Comparison of ENCODE assay signal across 8 cellular contexts in the genomic region with DNA sequence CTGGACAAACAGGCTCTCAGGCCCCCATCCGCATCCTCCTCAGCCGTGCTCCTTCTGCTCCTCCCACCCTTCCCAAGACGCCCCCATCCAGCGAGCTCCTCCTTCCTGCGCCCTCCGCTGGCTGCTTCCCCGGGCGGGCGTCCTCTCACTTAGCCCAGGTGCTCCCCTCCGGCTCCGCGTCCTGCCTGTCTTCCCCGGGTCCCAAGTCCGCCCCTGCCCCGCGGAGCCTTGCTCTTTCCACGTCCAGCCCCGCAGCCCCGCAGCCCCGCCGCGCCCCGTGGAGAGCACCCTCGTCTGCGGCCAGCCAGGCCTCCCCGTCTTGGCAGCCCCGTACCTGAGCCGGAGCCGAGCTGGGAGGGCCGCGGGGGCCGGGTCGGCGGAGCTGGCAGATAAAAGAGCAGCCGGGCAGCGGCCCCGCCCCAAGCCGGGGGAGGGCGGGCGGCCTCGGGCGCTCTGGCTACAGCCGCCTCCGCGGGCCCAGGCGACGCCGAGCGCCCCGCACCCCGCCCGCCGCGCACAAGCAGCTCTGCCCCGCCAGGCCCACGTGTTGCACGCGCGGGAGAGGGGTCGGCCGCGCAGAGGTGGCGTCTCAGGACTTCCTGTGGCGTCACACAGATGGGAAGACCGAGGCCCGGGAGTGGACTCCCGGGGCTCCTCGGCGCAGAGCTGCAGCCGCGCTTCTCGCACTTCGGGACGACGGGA. TPM values are rescaled to one million over a fixed set of nuclear protein-coding genes. Genes with fewer than 3 reads are reported as not detected.
A peak's percentile ranks its signal among the peaks of the same experiment; 100 is the strongest.
DNase-seq lines count a peak whose midpoint lies in the region; ATAC-seq and TF ChIP-seq lines count a peak whose summit lies in the region.

A gene with protein sequence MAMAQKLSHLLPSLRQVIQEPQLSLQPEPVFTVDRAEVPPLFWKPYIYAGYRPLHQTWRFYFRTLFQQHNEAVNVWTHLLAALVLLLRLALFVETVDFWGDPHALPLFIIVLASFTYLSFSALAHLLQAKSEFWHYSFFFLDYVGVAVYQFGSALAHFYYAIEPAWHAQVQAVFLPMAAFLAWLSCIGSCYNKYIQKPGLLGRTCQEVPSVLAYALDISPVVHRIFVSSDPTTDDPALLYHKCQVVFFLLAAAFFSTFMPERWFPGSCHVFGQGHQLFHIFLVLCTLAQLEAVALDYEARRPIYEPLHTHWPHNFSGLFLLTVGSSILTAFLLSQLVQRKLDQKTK (minus strand): TSS at position 555 of the 702 bp plus-strand sequence. CDS start 11,869 bp downstream, outside the sequence.

- no peaks in the 10 kb centered on the region for H3K36me3 Mint-ChIP-seq in activated T-cell treated with anti-CD3 and anti-CD28 coated beads, Interleukin-2, amount 50 U/mL, for 72 hours (ENCODE audit: insufficient read depth in 2 of 2)

- H3K9me3 ChIP-seq in NT2/D1 (ENCODE audit: insufficient read depth, low read length) = no peaks in the 10 kb centered on the region
- H3K9me3 ChIP-seq in esophagus muscularis mucosa = no peaks in the 10 kb centered on the region
- H3K9me3 ChIP-seq in muscle layer of colon (ENCODE audit: low read length) = no peaks in the 10 kb centered on the region

- peak within 1 kb of the TSS; percentile 80 for H3K9ac ChIP-seq in NT2/D1 (ENCODE audit: insufficient read length, low read depth)
- H3K9ac ChIP-seq in muscle layer of colon (ENCODE audit: low read length) = peak within 1 kb of the TSS; percentile 50

- H3K36me3 ChIP-seq in NT2/D1 (ENCODE audit: insufficient read depth, insufficient read length, low read length) (peaks cover 4% of the 10 kb centered on the region), esophagus muscularis mucosa (peaks cover 0 to 2% (median under 1%) of the 10 kb centered on the region in 4 donors), muscle layer of colon (ENCODE audit: insufficient read depth, low read length) (peaks cover 3% of the 10 kb centered on the region)

- peaks cover 24% of the 10 kb centered on the region for H3K4me1 Mint-ChIP-seq in activated T-cell treated with anti-CD3 and anti-CD28 coated beads, Interleukin-2, amount 50 U/mL, for 72 hours (ENCODE audit: low read depth)

- H3K27me3 Mint-ChIP-seq in activated T-cell treated with anti-CD3 and anti-CD28 coated beads, Interleukin-2, amount 50 U/mL, for 72 hours (ENCODE audit: low read depth) = peaks cover 10% of the 10 kb centered on the region

- H3K27me3 ChIP-seq in NT2/D1 (ENCODE audit: insufficient read depth, insufficient read length) = peaks cover 20% of the 10 kb centered on the region
- no peaks in the 10 kb centered on the region for H3K27me3 ChIP-seq in esophagus muscularis mucosa
- H3K27me3 ChIP-seq in muscle layer of colon (ENCODE audit: control insufficient read depth in 1 of 2, insufficient read depth in 2 of 2, low read length in 2 of 2) = no peaks in the 10 kb centered on the region

- H3K9me3 Mint-ChIP-seq in activated T-cell treated with anti-CD3 and anti-CD28 coated beads, Interleukin-2, amount 50 U/mL, for 72 hours = no peaks in the 10 kb centered on the region

- no peak for TF ChIP-seq CTCF in GM10266 (IDR thresholded peaks at IDR 0.05; ENCODE audit: control insufficient read depth, insufficient read depth, low read depth, missing control alignments)
- no peak for TF ChIP-seq CTCF in esophagus muscularis mucosa (IDR thresholded peaks at IDR 0.05)

- H3K4me3 ChIP-seq in NT2/D1 (ENCODE audit: insufficient read length, low read depth) (peak within 1 kb of the TSS; percentile 47), esophagus muscularis mucosa (peak within 1 kb of the TSS; percentile 66 to 82 (median 78)), muscle layer of colon (ENCODE audit: low read depth in 1 of 2, low read length in 2 of 2) (peak within 1 kb of the TSS; percentile 75 to 80)

- peak; percentile 59 for ATAC-seq in HG03095 (IDR thresholded peaks at IDR 0.05; ENCODE audit: unreplicated experiment)
- ATAC-seq in activated T-cell treated with anti-CD3 and anti-CD28 coated beads, Interleukin-2, amount 50 U/mL, for 72 hours (replicated peaks in 1 of 2) = peak; percentile 90

- TF ChIP-seq POLR2A in esophagus muscularis mucosa (IDR thresholded peaks at IDR 0.05; ENCODE audit: low read depth) = no peak

- no peak for TF ChIP-seq EP300 in esophagus muscularis mucosa (IDR thresholded peaks at IDR 0.05)

- peak within 1 kb of the TSS; percentile 87 to 93 for H3K4me3 Mint-ChIP-seq in activated T-cell treated with anti-CD3 and anti-CD28 coated beads, Interleukin-2, amount 50 U/mL, for 72 hours

- H3K27ac Mint-ChIP-seq in activated T-cell treated with anti-CD3 and anti-CD28 coated beads, Interleukin-2, amount 50 U/mL, for 72 hours = peak within 1 kb of the TSS; percentile 46

- H3K27ac ChIP-seq in esophagus muscularis mucosa (replicated peaks in 1 of 4) (peak within 1 kb of the TSS; percentile 78 to 89 (median 84)), muscle layer of colon (ENCODE audit: low read depth, low read length) (peak within 1 kb of the TSS; percentile 73)

- DNase-seq in GM10266 (ENCODE audit: extremely low spot score) = peak; percentile 84
- DNase-seq in NT2/D1 (ENCODE audit: low read depth, low spot score) = peak; percentile 70
- DNase-seq in activated T-cell treated with anti-CD3 and anti-CD28 coated beads, Interleukin-2, amount 50 U/mL, for 72 hours = peak; percentile 76 to 79
- DNase-seq in esophagus muscularis mucosa (ENCODE audit: extremely low spot score) = no peak
- DNase-seq in stimulated activated CD8-positive, alpha-beta memory T cell treated with anti-CD3 and anti-CD28 coated beads, Interleukin-7, amount 100 ng/mL, for 48 hours (ENCODE audit: extremely low read depth in 1 of 2, low read depth in 1 of 2) = peak; percentile 38 to 42
- DNase-seq in NCI-H446 (lab: John Stamatoyannopoulos, UW) = no peak

- intact Hi-C loops in esophagus muscularis mucosa (cut with DNase I) = no loop called here

- H3K4me1 ChIP-seq in NT2/D1 (ENCODE audit: insufficient read depth, insufficient read length) (peaks cover 15% of the 10 kb centered on the region), esophagus muscularis mucosa (peaks cover 25 to 56% (median 50%) of the 10 kb centered on the region in 4 donors), muscle layer of colon (ENCODE audit: insufficient read depth, low read length) (peaks cover 32% of the 10 kb centered on the region)

- under 1% methylated on average over 22 of the region's 75 CpGs for WGBS in esophagus muscularis mucosa

RNA-seq across cellular contexts. Expression of the gene that starts here (rescaled TPM):
- 1 to 10 TPM; 4.6 to 5.1 TPM for total RNA-seq in activated T-cell treated with anti-CD3 and anti-CD28 coated beads, Interleukin-2, amount 50 U/mL, for 72 hours
- total RNA-seq in esophagus muscularis mucosa = 1 to 10 TPM; 4.6 to 9.3 (median 8.0) TPM

Comparison
In these comparisons a context has a peak if more than half of its experiments do, and no peak if none do; other contexts are left out.
1. DNase-seq: peak in GM10266 (single experiment), NT2/D1 (single experiment), activated T-cell treated with anti-CD3 and anti-CD28 coated beads, Interleukin-2, amount 50 U/mL, for 72 hours (2 of 2) and stimulated activated CD8-positive, alpha-beta memory T cell treated with anti-CD3 and anti-CD28 coated beads, Interleukin-7, amount 100 ng/mL, for 48 hours (2 of 2); none in esophagus muscularis mucosa (single experiment) and NCI-H446 (0 of 2).
2. Peak in every context shown above with its lines, with median percentiles within 50 percentile points of each other: H3K4me3 ChIP-seq.